In the genomic region with DNA sequence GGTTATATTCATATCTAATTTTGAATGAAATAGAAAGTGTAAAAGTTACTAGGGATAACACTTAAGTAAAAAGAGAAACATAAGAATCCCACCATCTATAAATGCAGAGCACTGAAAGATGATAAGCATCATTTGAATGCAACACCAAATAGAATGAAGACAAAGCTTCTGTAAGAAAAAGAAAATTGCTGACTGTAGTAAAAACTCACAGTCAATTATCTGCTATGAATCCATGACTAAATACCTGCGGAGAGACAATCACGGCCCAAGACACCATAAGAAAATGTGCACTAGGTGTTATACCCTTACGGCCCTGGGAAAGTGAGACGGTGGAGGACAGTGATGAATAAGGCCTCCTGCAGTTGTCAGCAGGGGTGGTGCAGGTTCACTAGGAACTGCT, we compare ENCODE assay signal across 26 cellular contexts. TPM values are rescaled to one million over a fixed set of nuclear protein-coding genes. Genes with fewer than 3 reads are reported as not detected.
"Had no signal": no experiment of that assay in that cellular context is flagged by ENCODE, and none has a peak within 500 bp of the region (broad histone marks: within the 10 kb centered on the region; RNA-seq: fewer than 3 reads in every experiment).

No MANE protein-coding gene starts in this region.

- H3K9me3 Mint-ChIP-seq: stimulated activated effector memory CD8-positive, alpha-beta T cell treated with anti-CD3 and anti-CD28 coated beads, Interleukin-12 subunit alpha, Interleukin-12 subunit beta, amount 100 ng/mL, for 72 hours; stimulated activated naive CD8-positive, alpha-beta T cell treated with anti-CD3 and anti-CD28 coated beads, Interleukin-15, amount 100 ng/mL, for 72 hours; type B pancreatic cell had no signal

- H3K27me3 ChIP-seq: left lung, ovary, sigmoid colon, tibial nerve, uterus had no signal

- DNase-seq: hippocampal formation; kidney glomerular epithelial cell; left cardiac atrium; left lung; midbrain; mucosa of descending colon; naive thymus-derived CD4-positive, alpha-beta T cell; ovary; retina; right cardiac atrium; sigmoid colon; small intestine; spleen; stimulated activated CD4-positive, alpha-beta T cell treated with anti-CD3 and anti-CD28 coated beads, Interleukin-4, amount 100 ng/mL, for 24 hours; stimulated activated naive CD4-positive, alpha-beta T cell treated with Interleukin-2 at 50 U/mL for 16 hours; stimulated activated naive CD8-positive, alpha-beta T cell treated with anti-CD3 and anti-CD28 coated beads, Interleukin-15, amount 100 ng/mL, for 72 hours; substantia nigra; uterus had no signal

- ATAC-seq: left cardiac atrium; left lung; mucosa of descending colon; naive thymus-derived CD4-positive, alpha-beta T cell; natural killer cell treated with Interleukin-12 subunit alpha and Interleukin-12 subunit beta and Interleukin-15 and Interleukin-18, amount 100 ng/mL, for 72 hours; right cardiac atrium; stimulated activated effector memory CD8-positive, alpha-beta T cell treated with anti-CD3 and anti-CD28 coated beads, Interleukin-12 subunit alpha, Interleukin-12 subunit beta, amount 100 ng/mL, for 72 hours; stimulated activated naive CD8-positive, alpha-beta T cell treated with anti-CD3 and anti-CD28 coated beads, Interleukin-15, amount 100 ng/mL, for 72 hours had no signal

- H3K4me3 Mint-ChIP-seq: naive thymus-derived CD4-positive, alpha-beta T cell; natural killer cell treated with Interleukin-12 subunit alpha and Interleukin-12 subunit beta and Interleukin-15 and Interleukin-18, amount 100 ng/mL, for 72 hours; stimulated activated effector memory CD8-positive, alpha-beta T cell treated with anti-CD3 and anti-CD28 coated beads, Interleukin-12 subunit alpha, Interleukin-12 subunit beta, amount 100 ng/mL, for 72 hours; stimulated activated naive CD8-positive, alpha-beta T cell treated with anti-CD3 and anti-CD28 coated beads, Interleukin-15, amount 100 ng/mL, for 72 hours; type B pancreatic cell had no signal

- FAIRE-seq: keratinocyte, small intestine had no signal

- H3K9me3 ChIP-seq: left lung, mucosa of descending colon, ovary, prostate gland, sigmoid colon, tibial nerve, uterus had no signal

- H3K36me3 Mint-ChIP-seq: naive thymus-derived CD4-positive, alpha-beta T cell; stimulated activated effector memory CD8-positive, alpha-beta T cell treated with anti-CD3 and anti-CD28 coated beads, Interleukin-12 subunit alpha, Interleukin-12 subunit beta, amount 100 ng/mL, for 72 hours; type B pancreatic cell had no signal

- H3K36me3 ChIP-seq: left lung, ovary, prostate gland, sigmoid colon, spleen, tibial nerve, uterus had no signal

- H3K27ac Mint-ChIP-seq: naive thymus-derived CD4-positive, alpha-beta T cell; natural killer cell treated with Interleukin-12 subunit alpha and Interleukin-12 subunit beta and Interleukin-15 and Interleukin-18, amount 100 ng/mL, for 72 hours; stimulated activated effector memory CD8-positive, alpha-beta T cell treated with anti-CD3 and anti-CD28 coated beads, Interleukin-12 subunit alpha, Interleukin-12 subunit beta, amount 100 ng/mL, for 72 hours; stimulated activated naive CD8-positive, alpha-beta T cell treated with anti-CD3 and anti-CD28 coated beads, Interleukin-15, amount 100 ng/mL, for 72 hours; type B pancreatic cell had no signal

- H3K4me3 ChIP-seq: left lung, lung, mucosa of descending colon, ovary, prostate gland, sigmoid colon, spleen, tibial nerve, uterus had no signal

- H3K4me1 Mint-ChIP-seq: naive thymus-derived CD4-positive, alpha-beta T cell; stimulated activated effector memory CD8-positive, alpha-beta T cell treated with anti-CD3 and anti-CD28 coated beads, Interleukin-12 subunit alpha, Interleukin-12 subunit beta, amount 100 ng/mL, for 72 hours; stimulated activated naive CD8-positive, alpha-beta T cell treated with anti-CD3 and anti-CD28 coated beads, Interleukin-15, amount 100 ng/mL, for 72 hours had no signal

- H3K27ac ChIP-seq: left lung, ovary, prostate gland, sigmoid colon, spleen, tibial nerve, uterus had no signal

- H3K4me1 ChIP-seq: left lung, prostate gland, sigmoid colon, spleen, tibial nerve, uterus had no signal

RNA-seq across cellular contexts. Expression of gene OSR1, which starts 45.4 kb away (rescaled TPM):
- total RNA-seq: naive thymus-derived CD4-positive, alpha-beta T cell; natural killer cell treated with Interleukin-12 subunit alpha and Interleukin-12 subunit beta and Interleukin-15 and Interleukin-18, amount 100 ng/mL, for 72 hours had no signal
- polyA plus RNA-seq: naive thymus-derived CD4-positive, alpha-beta T cell; neural cell had no signal
